Comparison of ENCODE assay signal across 29 cellular contexts in genomic region chr4:45183905-45184304, GRCh38.
"Had no signal": no experiment of that assay in that cellular context is flagged by ENCODE, and none has a peak within 500 bp of the region (broad histone marks: within the 10 kb centered on the region; RNA-seq: fewer than 3 reads in every experiment).

No MANE protein-coding gene starts in this region.

- H3K4me3 ChIP-seq: esophagus muscularis mucosa, gastrocnemius medialis had no signal

- DNase-seq: activated B cell treated with CpG ODN at 0.5 μM for 24 hours; activated CD4-positive, alpha-beta memory T cell treated with anti-CD3 and anti-CD28 coated beads for 36 hours; activated CD4-positive, alpha-beta T cell treated with anti-CD3 and anti-CD28 coated beads for 36 hours; activated CD4-positive, alpha-beta T cell treated with anti-CD3 and anti-CD28 coated beads, Interleukin-2, amount 10 ng/mL, durations not matched to agents 24 days and 14 days; activated CD4-positive, CD25-positive, alpha-beta regulatory T cell treated with anti-CD3 and anti-CD28 coated beads, Interleukin-2, amount 50 U/mL, for 72 hours; activated CD8-positive, alpha-beta memory T cell treated with anti-CD3 and anti-CD28 coated beads, Interleukin-2, amount 10 ng/mL, durations not matched to agents 7 days and 5 days; activated CD8-positive, alpha-beta memory T cell treated with anti-CD3 and anti-CD28 coated beads, Interleukin-2, amount 50 U/mL, for 4 hours; activated CD8-positive, alpha-beta T cell treated with anti-CD3 and anti-CD28 coated beads, Interleukin-2, amount 10 ng/mL, durations not matched to agents 7 days and 5 days; activated gamma-delta T cell; activated naive CD4-positive, alpha-beta T cell; activated naive CD4-positive, alpha-beta T cell treated with anti-CD3 and anti-CD28 coated beads, Interleukin-2, amount 10 ng/mL, durations not matched to agents 7 days and 5 days; activated naive CD8-positive, alpha-beta T cell treated with anti-CD3 and anti-CD28 coated beads, Interleukin-2, amount 10 ng/mL, durations not matched to agents 7 days and 5 days; activated T-cell treated with anti-CD3 and anti-CD28 coated beads, Interleukin-2, amount 50 U/mL, for 1 hour; activated T-cell treated with anti-CD3 and anti-CD28 coated beads, Interleukin-2, amount 50 U/mL, for 48 hours; amniotic stem cell; anterior cingulate cortex; brain microvascular endothelial cell; cortex of kidney; dermis blood vessel endothelial cell; effector CD4-positive, alpha-beta T cell; effector memory CD8-positive, alpha-beta T cell; erythroblast; foreskin keratinocyte; gastrocnemius medialis; SW 1271; T-cell; T1000; WERI-Rb-1 had no signal
